In genomic region chr10:83666762-83667161, GRCh38 we compare ENCODE assay signal across 22 cellular contexts.
"Had no signal": no experiment of that assay in that cellular context is flagged by ENCODE, and none has a peak within 500 bp of the region (broad histone marks: within the 10 kb centered on the region; RNA-seq: fewer than 3 reads in every experiment).

No MANE protein-coding gene starts in this region.

- DNase-seq: activated CD4-positive, alpha-beta T cell treated with anti-CD3 and anti-CD28 coated beads, Interleukin-2, amount 50 U/mL, for 48 hours; activated CD4-positive, CD25-positive, alpha-beta regulatory T cell treated with anti-CD3 and anti-CD28 coated beads, Interleukin-2, amount 50 U/mL, for 72 hours; activated gamma-delta T cell; activated T-cell treated with anti-CD3 and anti-CD28 coated beads, Interleukin-2, amount 50 U/mL, for 48 hours; aorta; caudate nucleus; cortex of kidney; effector memory CD8-positive, alpha-beta T cell; glutamatergic neuron; immature natural killer cell; left colon; mammary epithelial cell; nucleus accumbens; right lobe of liver; stimulated activated CD4-positive, alpha-beta T cell treated with anti-CD3 and anti-CD28 coated beads, Interleukin-2, amount 100 ng/mL, for 24 hours; stimulated activated naive CD4-positive, alpha-beta T cell; substantia nigra; upper lobe of right lung had no signal

- H3K4me3 Mint-ChIP-seq: activated naive CD8-positive, alpha-beta T cell; effector memory CD8-positive, alpha-beta T cell; immature natural killer cell; natural killer cell treated with Interleukin-12 subunit alpha and Interleukin-12 subunit beta and Interleukin-15 and Interleukin-18, amount 100 ng/mL, for 72 hours; T-helper 2 cell treated with Interferon-gamma antibody and Interleukin-4, amounts not matched to agents 5 μg/mL and 100 μg/mL, for 36 hours had no signal

- H3K27me3 Mint-ChIP-seq: activated naive CD8-positive, alpha-beta T cell; effector memory CD8-positive, alpha-beta T cell; natural killer cell treated with Interleukin-12 subunit alpha and Interleukin-12 subunit beta and Interleukin-15 and Interleukin-18, amount 100 ng/mL, for 72 hours; progenitor cell of endocrine pancreas had no signal

- H3K27ac ChIP-seq: right lobe of liver, upper lobe of right lung had no signal

- H3K36me3 Mint-ChIP-seq: activated naive CD8-positive, alpha-beta T cell; immature natural killer cell; natural killer cell treated with Interleukin-12 subunit alpha and Interleukin-12 subunit beta and Interleukin-15 and Interleukin-18, amount 100 ng/mL, for 72 hours had no signal

- ATAC-seq: effector memory CD8-positive, alpha-beta T cell; left colon; natural killer cell treated with Interleukin-12 subunit alpha and Interleukin-12 subunit beta and Interleukin-15 and Interleukin-18, amount 100 ng/mL, for 72 hours; right lobe of liver; upper lobe of right lung had no signal

- H3K4me1 Mint-ChIP-seq: immature natural killer cell had no signal

- H3K27ac Mint-ChIP-seq: activated naive CD8-positive, alpha-beta T cell; effector memory CD8-positive, alpha-beta T cell; immature natural killer cell; natural killer cell treated with Interleukin-12 subunit alpha and Interleukin-12 subunit beta and Interleukin-15 and Interleukin-18, amount 100 ng/mL, for 72 hours; progenitor cell of endocrine pancreas; T-helper 2 cell treated with Interferon-gamma antibody and Interleukin-4, amounts not matched to agents 5 μg/mL and 100 μg/mL, for 36 hours had no signal
